In the genomic region with DNA sequence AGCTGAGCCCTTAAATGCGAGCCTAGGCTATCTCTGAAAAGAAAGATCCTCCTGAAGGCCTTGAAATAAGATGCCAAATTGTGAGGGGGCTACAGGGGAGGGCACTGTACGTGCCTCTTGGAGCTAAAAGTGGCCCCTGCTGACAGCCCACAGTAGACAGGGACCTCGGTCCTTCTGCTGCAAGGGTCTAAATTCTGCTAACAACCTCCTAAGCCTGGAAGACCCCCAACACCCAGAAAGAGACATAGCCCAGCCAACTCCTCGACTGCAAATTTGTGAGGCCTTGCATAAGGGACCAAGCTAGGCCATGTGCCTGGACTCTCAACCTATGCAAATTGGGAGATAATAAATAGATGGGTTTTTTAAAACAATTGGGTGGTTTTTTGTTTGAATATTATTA, we compare ENCODE assay signal across 26 cellular contexts. TPM values are rescaled to one million over a fixed set of nuclear protein-coding genes. Genes with fewer than 3 reads are reported as not detected.
"Had no signal": no experiment of that assay in that cellular context is flagged by ENCODE, and none has a peak within 500 bp of the region (broad histone marks: within the 10 kb centered on the region; RNA-seq: fewer than 3 reads in every experiment).

No MANE protein-coding gene starts in this region.

- ATAC-seq: effector memory CD8-positive, alpha-beta T cell; esophagus mucosa; foreskin keratinocyte; gastrocnemius medialis; gastroesophageal sphincter had no signal

- H3K27me3 ChIP-seq: colonic mucosa, esophagus squamous epithelium, foreskin keratinocyte, gastrocnemius medialis had no signal

- H3K4me3 ChIP-seq: colonic mucosa, dorsolateral prefrontal cortex, esophagus muscularis mucosa, esophagus squamous epithelium, gastrocnemius medialis, gastroesophageal sphincter had no signal

- H3K27ac Mint-ChIP-seq: dendritic cell treated with granulocyte-macrophage colony-stimulating factor and Interleukin-4, amounts not matched to agents 40 ng/mL and 50 ng/mL, for 4 days; effector memory CD8-positive, alpha-beta T cell had no signal

- H3K36me3 ChIP-seq: colonic mucosa, esophagus muscularis mucosa, esophagus squamous epithelium, gastrocnemius medialis, gastroesophageal sphincter had no signal

- H3K9me3 Mint-ChIP-seq: effector memory CD8-positive, alpha-beta T cell had no signal

- H3K27ac ChIP-seq: colonic mucosa, dorsolateral prefrontal cortex, epithelial cell of prostate, esophagus muscularis mucosa, esophagus squamous epithelium, foreskin keratinocyte, gastrocnemius medialis, gastroesophageal sphincter had no signal

- H3K4me1 ChIP-seq: colonic mucosa, esophagus muscularis mucosa, esophagus squamous epithelium, foreskin keratinocyte, gastrocnemius medialis, gastroesophageal sphincter had no signal

- H3K9me3 ChIP-seq: colonic mucosa, esophagus squamous epithelium, gastrocnemius medialis had no signal

- H3K4me3 Mint-ChIP-seq: dendritic cell treated with granulocyte-macrophage colony-stimulating factor and Interleukin-4, amounts not matched to agents 40 ng/mL and 50 ng/mL, for 4 days; effector memory CD8-positive, alpha-beta T cell had no signal

- DNase-seq: cerebellar nuclear complex; colonic mucosa; cortex of kidney; dermis blood vessel endothelial cell; dorsolateral prefrontal cortex; effector CD4-positive, alpha-beta T cell; effector CD8-positive, alpha-beta T cell; effector memory CD4-positive, alpha-beta T cell; effector memory CD8-positive, alpha-beta T cell; erythroblast; esophagus squamous epithelium; foreskin fibroblast; foreskin keratinocyte; foreskin melanocyte; gastrocnemius medialis; glutamatergic neuron; head of caudate nucleus had no signal

RNA-seq across cellular contexts. Expression of gene UBE2QL1, which starts 54.7 kb away (rescaled TPM):
- total RNA-seq: epithelial cell of proximal tubule, esophagus mucosa, fibroblast of lung, fibroblast of villous mesenchyme, foreskin keratinocyte, glomerular endothelial cell had no signal
- polyA plus RNA-seq: fibroblast of lung, foreskin keratinocyte had no signal
